Comparison of ENCODE assay signal across 22 cellular contexts in the genomic region with DNA sequence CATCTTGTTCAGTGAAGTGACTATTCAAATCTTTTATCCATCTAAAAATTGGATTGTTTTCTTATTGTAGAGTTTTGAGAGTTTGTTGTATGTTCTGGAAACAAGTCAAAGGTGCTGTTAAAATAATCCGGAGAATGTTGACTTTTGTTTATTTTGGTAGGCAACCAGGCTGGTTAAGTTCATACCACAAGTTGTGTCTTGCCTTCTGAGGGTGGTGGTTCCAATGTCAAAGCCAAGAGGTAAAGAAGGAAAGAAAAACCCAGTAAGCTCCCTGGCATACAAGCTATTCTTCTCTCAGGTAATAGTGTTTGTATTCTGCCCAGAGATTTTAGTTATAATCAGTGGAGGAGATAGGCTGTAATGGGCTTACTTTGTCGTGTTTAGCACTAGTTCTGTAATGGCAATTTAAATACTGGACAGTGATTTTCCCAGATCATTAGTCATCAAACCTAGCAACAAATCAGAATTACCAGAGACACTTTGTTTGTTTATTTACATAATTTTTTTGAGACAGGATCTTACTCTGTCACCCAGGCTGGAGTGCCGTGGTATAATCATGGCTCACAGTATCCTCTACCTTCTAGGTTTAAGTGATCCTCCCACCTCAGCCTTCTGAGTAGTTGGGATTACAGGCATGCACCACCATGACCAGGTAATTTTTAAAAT. TPM values are rescaled to one million over a fixed set of nuclear protein-coding genes. Genes with fewer than 3 reads are reported as not detected.
DNase-seq lines count a peak whose midpoint lies in the region; ATAC-seq, FAIRE-seq and TF ChIP-seq lines count a peak whose summit lies in the region.
"Had no signal": no experiment of that assay in that cellular context is flagged by ENCODE, and none has a peak within 500 bp of the region (broad histone marks: within the 10 kb centered on the region; RNA-seq: fewer than 3 reads in every experiment).

No MANE protein-coding gene starts in this region.

- no peak overlapping the region for H3K27ac Mint-ChIP-seq in Caco-2 (ENCODE audit: unreplicated experiment)
- H3K27ac Mint-ChIP-seq: CD14-positive monocyte had no signal

- no peak overlapping the region for H3K9ac ChIP-seq in PC-3 (ENCODE audit: low read length)
- no peak overlapping the region for H3K9ac ChIP-seq in HepG2 (ENCODE audit: insufficient read depth, low read depth, low read length)
- H3K9ac ChIP-seq: SK-N-SH had no signal

- H3K4me1 ChIP-seq in PC-3 (ENCODE audit: insufficient read depth, low read length) (peaks cover 9% of the 10 kb centered on the region; the same call in 1 of the 2 replicates), osteoblast (ENCODE audit: insufficient read depth, low read length) (no peaks in the 10 kb centered on the region), Caco-2 (peaks cover 28% of the 10 kb centered on the region), HepG2 (ENCODE audit: insufficient read depth, low read length) (no peaks in the 10 kb centered on the region)

- H3K9me3 Mint-ChIP-seq in Caco-2 (ENCODE audit: unreplicated experiment): no peaks in the 10 kb centered on the region
- H3K9me3 Mint-ChIP-seq: CD14-positive monocyte had no signal

- TF ChIP-seq RAD21 in HepG2 (CRISPR knock-in tag; IDR thresholded peaks at IDR 0.05): no peak

- no TSS peak for BruUV-seq in PC-3 (replicated peaks; lab: Mats Ljungman, UMichigan)
- BruUV-seq in Caco-2 (replicated peaks; lab: Mats Ljungman, UMichigan): no TSS peak
- BruUV-seq in HepG2 (replicated peaks; lab: Mats Ljungman, UMichigan): no TSS peak

- intact Hi-C loops in PC-3 (cut with micrococcal nuclease) (no loop called here), Caco-2 (cut with micrococcal nuclease; ENCODE audit: unreplicated experiment) (no loop called here), HepG2 (cut with micrococcal nuclease; ENCODE audit: unreplicated experiment) (no loop called here)

- no peaks in the 10 kb centered on the region for H3K27me3 ChIP-seq in PC-3 (ENCODE audit: low read length)
- H3K27me3 ChIP-seq in osteoblast (ENCODE audit: insufficient read depth, low read length): peaks cover 44% of the 10 kb centered on the region
- H3K27me3 ChIP-seq in Caco-2 (replicated peaks; ENCODE audit: control insufficient read depth, insufficient read depth, low read length): no peaks in the 10 kb centered on the region
- 0 out of 5 replicates have a peak, but pooled peaks cover 0 to 4% of the 10 kb centered on the region in 2 experiments for H3K27me3 ChIP-seq in HepG2 (ENCODE audit: control insufficient read depth in 1 of 2, insufficient read depth in 2 of 2, low read length in 2 of 2)

- DNase-seq in ELR (ENCODE audit: low read depth) (peak; percentile 17), PC-3 (no peak), epithelial cell of esophagus (ENCODE audit: low read depth) (peak; percentile 84), osteoblast (ENCODE audit: insufficient read length, low spot score, missing footprints) (no peak), Caco-2 (no peak), HepG2 (ENCODE audit: low spot score) (no peak)
- DNase-seq: ACHN, COR-L47, DMS153, H7, MG63, NCI-H1092, NCI-H2081 treated with DMSO at 0.1 percent for 48 hours, NCI-H226, NCI-H524 treated with DMSO at 0.1 percent for 48 hours, SHP77, SK-N-SH had no signal

- H3K79me2 ChIP-seq in PC-3 (ENCODE audit: low read length) (no peaks in the 10 kb centered on the region), osteoblast (ENCODE audit: insufficient read depth, low read length) (no peaks in the 10 kb centered on the region), HepG2 (ENCODE audit: insufficient read depth, low read length) (no peaks in the 10 kb centered on the region)

- H3K36me3 Mint-ChIP-seq in Caco-2 (ENCODE audit: insufficient read depth, unreplicated experiment): peaks cover 6% of the 10 kb centered on the region
- H3K36me3 Mint-ChIP-seq: CD14-positive monocyte had no signal

- no peak for FAIRE-seq in HepG2 (lab: Jason Lieb, UNC)

- H2AFZ ChIP-seq in PC-3 (ENCODE audit: low read length) (no peak overlapping the region), osteoblast (ENCODE audit: low read length) (no peak overlapping the region), HepG2 (ENCODE audit: low read length) (no peak overlapping the region)

- POLR2A ChIA-PET in PC-3 (lab: Charles Lee; ENCODE audit: unreplicated experiment): interaction anchor here (0.7 kb wide), 1 partner anchor 1999 kb away, joined by 3 read pairs; no protein-coding TSS in a partner anchor
- POLR2A ChIA-PET in Caco-2 (lab: Charles Lee): no interaction called here
- POLR2A ChIA-PET in HepG2 (lab: Yijun Ruan, JAX): no interaction called here

- no peak overlapping the region for H3K4me3 ChIP-seq in PC-3 (ENCODE audit: low read length)
- H3K4me3 ChIP-seq in epithelial cell of esophagus (ENCODE audit: low read length): no peak overlapping the region
- H3K4me3 ChIP-seq in osteoblast (ENCODE audit: insufficient read depth, low read length): no peak overlapping the region
- H3K4me3 ChIP-seq in Caco-2 (ENCODE audit: low read depth, low read length): no peak overlapping the region
- no peak overlapping the region for H3K4me3 ChIP-seq in HepG2 (replicated peaks in 1 of 3; ENCODE audit: insufficient read depth in 1 of 3, low read depth in 2 of 3, low read length in 3 of 3)
- H3K4me3 ChIP-seq: K562, MG63 had no signal

- H3K36me3 ChIP-seq in PC-3 (ENCODE audit: low read depth, low read length) (no peaks in the 10 kb centered on the region), osteoblast (ENCODE audit: insufficient read depth, low read length) (no peaks in the 10 kb centered on the region), Caco-2 (ENCODE audit: control insufficient read depth, insufficient read depth, low read length) (no peaks in the 10 kb centered on the region), HepG2 (replicated peaks in 1 of 2; ENCODE audit: control insufficient read depth in 1 of 2, insufficient read depth in 2 of 2, low read length in 2 of 2) (no peaks in the 10 kb centered on the region)
- H3K36me3 ChIP-seq: MG63 had no signal

- WGBS in HepG2 (ENCODE audit: low lambda C conversion rate): 28% methylated on average over 3 of the region's 3 CpGs

- H3K27ac ChIP-seq in PC-3 (ENCODE audit: low read length) (no peak overlapping the region), osteoblast (ENCODE audit: low read depth, low read length) (no peak overlapping the region), HepG2 (ENCODE audit: extremely low read length, insufficient read depth, low read length) (no peak overlapping the region)
- H3K27ac ChIP-seq: HL-60 had no signal

- H3K9me2 ChIP-seq in PC-3 (replicated peaks; ENCODE audit: low read length): no peaks in the 10 kb centered on the region
- H3K9me2 ChIP-seq: SK-N-SH had no signal

- H4K20me1 ChIP-seq in PC-3 (ENCODE audit: low read length) (no peaks in the 10 kb centered on the region), osteoblast (ENCODE audit: insufficient read depth, low read length) (no peaks in the 10 kb centered on the region), HepG2 (ENCODE audit: insufficient read depth, low read length) (no peaks in the 10 kb centered on the region)

- in situ Hi-C loops in HepG2 (cut with HindIII; ENCODE audit: extremely low pct_ligation_motif_present, low pct_unique_long_range_greater_than_20kb): no loop called here

- ATAC-seq in PC-3: peak; percentile 29; the same call in 1 of the 2 replicates
- no peak for ATAC-seq in GM19452 (IDR thresholded peaks at IDR 0.05; ENCODE audit: unreplicated experiment)
- ATAC-seq in HepG2: no peak
- ATAC-seq: K562, Panc1 had no signal

- no peaks in the 10 kb centered on the region for H3K27me3 Mint-ChIP-seq in Caco-2 (ENCODE audit: insufficient read depth, unreplicated experiment)

- no peak overlapping the region for H3K4me3 Mint-ChIP-seq in Caco-2 (ENCODE audit: unreplicated experiment)
- H3K4me3 Mint-ChIP-seq: CD14-positive monocyte had no signal

- H3K4me1 Mint-ChIP-seq in Caco-2 (ENCODE audit: low read depth, unreplicated experiment): peaks cover 31% of the 10 kb centered on the region
- H3K4me1 Mint-ChIP-seq: CD14-positive monocyte had no signal

- CTCF ChIA-PET in PC-3 (lab: Charles Lee): no interaction called here
- CTCF ChIA-PET in Caco-2 (lab: Charles Lee): interaction anchor here (0.6 kb wide), 1 partner anchor 364 kb away, joined by 3 read pairs; no protein-coding TSS in a partner anchor
- CTCF ChIA-PET in HepG2 (lab: Yijun Ruan, JAX; ENCODE audit: low intra/inter-chr PET ratio, low total read pairs): no interaction called here

- no peaks in the 10 kb centered on the region for H3F3A ChIP-seq in PC-3 (ENCODE audit: low read length, unreplicated experiment)

- H3K9me3 ChIP-seq in PC-3 (ENCODE audit: low read length): no peaks in the 10 kb centered on the region
- no peaks in the 10 kb centered on the region for H3K9me3 ChIP-seq in osteoblast (ENCODE audit: low read depth, low read length)
- H3K9me3 ChIP-seq in Caco-2: no peaks in the 10 kb centered on the region
- H3K9me3 ChIP-seq in HepG2 (ENCODE audit: low read length): no peaks in the 10 kb centered on the region
- H3K9me3 ChIP-seq: MG63, SK-N-SH had no signal

- TF ChIP-seq POLR2A in HepG2 (IDR thresholded peaks at IDR 0.05; ENCODE audit: insufficient read depth in 1 of 2, low read depth in 2 of 2, low read length in 2 of 2): no peak

- no peak overlapping the region for H3K4me2 ChIP-seq in PC-3 (ENCODE audit: low read length)
- H3K4me2 ChIP-seq in osteoblast (ENCODE audit: insufficient read depth, low read length): peak overlapping the region; percentile 23
- H3K4me2 ChIP-seq in HepG2 (ENCODE audit: low read depth, low read length): no peak overlapping the region
- H3K4me2 ChIP-seq: SK-N-SH had no signal

- TF ChIP-seq CTCF in PC-3 (conservative IDR thresholded peaks at IDR 0.05; ENCODE audit: low read depth, low read length) (no peak), epithelial cell of esophagus (IDR thresholded peaks at IDR 0.05; ENCODE audit: insufficient read depth, low read depth, low read length, missing control alignments) (no peak), osteoblast (IDR thresholded peaks at IDR 0.05; ENCODE audit: extremely low read depth, low read depth, low read length) (no peak), Caco-2 (IDR thresholded peaks at IDR 0.05; ENCODE audit: insufficient read depth in 1 of 2, low read depth in 1 of 2, low read length in 1 of 2, severe bottlenecking in 1 of 2, unreplicated experiment in 1 of 2) (no peak), HepG2 (CRISPR knock-in tag; IDR thresholded peaks at IDR 0.05) (no peak)

- TF ChIP-seq EP300 in HepG2 (IDR thresholded peaks at IDR 0.05; ENCODE audit: low read depth in 2 of 2, low read length in 2 of 2) (no peak), HepG2 (CRISPR knock-in tag; IDR thresholded peaks at IDR 0.05; ENCODE audit: borderline replicate concordance) (no peak)

RNA-seq across cellular contexts. Expression of gene CSRP3, which starts 15.1 kb away (rescaled TPM):
- total RNA-seq in PC-3 (2014; rRNA removed) (not detected in 2 replicates), osteoblast (not detected in 2 replicates), Caco-2 (2022) (not detected in 2 replicates), HepG2 (2016; rRNA removed; fragmentation: Illumina TruSeq; extraction: Trizol) (not detected in 2 replicates)
- not detected in 2 replicates for total RNA-seq in HepG2 (2016; cell fraction: cytosol; rRNA removed; fragmentation: Illumina TruSeq; extraction: Trizol; ENCODE audit: low read depth)
- total RNA-seq in HepG2 (2016; cell fraction: insoluble cytoplasmic fraction; rRNA removed; fragmentation: Illumina TruSeq; extraction: Trizol): not detected in 2 replicates
- total RNA-seq in HepG2 (2016; cell fraction: membrane; rRNA removed; fragmentation: Illumina TruSeq; extraction: Trizol): not detected in 2 replicates
- not detected in 2 replicates for total RNA-seq in HepG2 (2016; cell fraction: nucleus; rRNA removed; fragmentation: Illumina TruSeq; extraction: Trizol)
- polyA plus RNA-seq in HepG2 (2011; rRNA removed): not detected in 2 replicates
- not detected in 2 replicates for polyA plus RNA-seq in HepG2 (2011; cell fraction: cytosol; rRNA removed)
- polyA plus RNA-seq in HepG2 (2011; cell fraction: nucleus; rRNA removed): not detected in 2 replicates
- not detected in 2 replicates for polyA plus RNA-seq in HepG2 (2012)
- polyA plus RNA-seq in HepG2 (2016; cell fraction: cytosol; fragmentation: Illumina TruSeq; extraction: Trizol; ENCODE audit: low read depth): not detected in 2 replicates
- polyA plus RNA-seq in HepG2 (2016; cell fraction: insoluble cytoplasmic fraction; fragmentation: Illumina TruSeq; extraction: Trizol; ENCODE audit: low read depth): not detected in 2 replicates
- polyA plus RNA-seq in HepG2 (2016; cell fraction: membrane; fragmentation: Illumina TruSeq; extraction: Trizol; ENCODE audit: low read depth): not detected in 2 replicates
- polyA plus RNA-seq in HepG2 (2016; cell fraction: nucleus; fragmentation: Illumina TruSeq; extraction: Trizol; ENCODE audit: insufficient read depth, low read depth): not detected in 2 replicates
- not detected in 2 replicates for polyA minus RNA-seq in HepG2 (2011; rRNA and poly(A)+ RNA removed; ENCODE audit: low replicate concordance)
- not detected in 2 replicates for polyA minus RNA-seq in HepG2 (2011; cell fraction: cytosol; rRNA and poly(A)+ RNA removed)
- not detected in 2 replicates for polyA minus RNA-seq in HepG2 (2011; cell fraction: nucleus; rRNA and poly(A)+ RNA removed)
- total RNA-seq: H7 had no signal
- polyA plus RNA-seq: CD14-positive monocyte, K562, SK-N-SH had no signal

RNA-seq across cellular contexts. Expression of gene E2F8, which starts 23.9 kb away (rescaled TPM):
- 11.9 and 12.3 TPM in 2 replicates for total RNA-seq in PC-3 (2014; rRNA removed)
- total RNA-seq in osteoblast: 0.29 and 0.36 TPM in 2 replicates
- 38.1 and 38.4 TPM in 2 replicates for total RNA-seq in Caco-2 (2022)
- total RNA-seq in HepG2 (2016; rRNA removed; fragmentation: Illumina TruSeq; extraction: Trizol): 8.9 and 9.4 TPM in 2 replicates
- 1.0 and 1.2 TPM in 2 replicates for total RNA-seq in HepG2 (2016; cell fraction: cytosol; rRNA removed; fragmentation: Illumina TruSeq; extraction: Trizol; ENCODE audit: low read depth)
- 7.9 and 9.1 TPM in 2 replicates for total RNA-seq in HepG2 (2016; cell fraction: insoluble cytoplasmic fraction; rRNA removed; fragmentation: Illumina TruSeq; extraction: Trizol)
- total RNA-seq in HepG2 (2016; cell fraction: membrane; rRNA removed; fragmentation: Illumina TruSeq; extraction: Trizol): 3.8 and 4.5 TPM in 2 replicates
- total RNA-seq in HepG2 (2016; cell fraction: nucleus; rRNA removed; fragmentation: Illumina TruSeq; extraction: Trizol): 15.0 and 16.1 TPM in 2 replicates
- polyA plus RNA-seq in HepG2 (2011; rRNA removed): 1.9 and 3.3 TPM in 2 replicates
- 1.3 and 1.4 TPM in 2 replicates for polyA plus RNA-seq in HepG2 (2011; cell fraction: cytosol; rRNA removed)
- polyA plus RNA-seq in HepG2 (2011; cell fraction: nucleus; rRNA removed): 4.7 and 5.3 TPM in 2 replicates
- 1.4 and 2.7 TPM in 2 replicates for polyA plus RNA-seq in HepG2 (2012)
- 0.82 and 0.87 TPM in 2 replicates for polyA plus RNA-seq in HepG2 (2016; cell fraction: cytosol; fragmentation: Illumina TruSeq; extraction: Trizol; ENCODE audit: low read depth)
- 12.0 and 12.3 TPM in 2 replicates for polyA plus RNA-seq in HepG2 (2016; cell fraction: insoluble cytoplasmic fraction; fragmentation: Illumina TruSeq; extraction: Trizol; ENCODE audit: low read depth)
- 1.9 and 2.2 TPM in 2 replicates for polyA plus RNA-seq in HepG2 (2016; cell fraction: membrane; fragmentation: Illumina TruSeq; extraction: Trizol; ENCODE audit: low read depth)
- 16.9 and 18.0 TPM in 2 replicates for polyA plus RNA-seq in HepG2 (2016; cell fraction: nucleus; fragmentation: Illumina TruSeq; extraction: Trizol; ENCODE audit: insufficient read depth, low read depth)
- polyA minus RNA-seq in HepG2 (2011; rRNA and poly(A)+ RNA removed; ENCODE audit: low replicate concordance): 3.0 and 4.3 TPM in 2 replicates
- polyA minus RNA-seq in HepG2 (2011; cell fraction: cytosol; rRNA and poly(A)+ RNA removed): 1.2 and 1.7 TPM in 2 replicates
- polyA minus RNA-seq in HepG2 (2011; cell fraction: nucleus; rRNA and poly(A)+ RNA removed): 18.0 and 25.4 TPM in 2 replicates
- polyA plus RNA-seq: CD14-positive monocyte had no signal

Comparison
In these comparisons a context has a peak if more than half of its experiments do, and no peak if none do; other contexts are left out.
1. DNase-seq: peak in ELR (single experiment) and epithelial cell of esophagus (single experiment); none in PC-3 (single experiment), osteoblast (single experiment), Caco-2 (0 of 2) and HepG2 (single experiment).